ENCODE assay signal across 1 cellular context in genomic region chr17:58378895-58379824, GRCh38.
TF ChIP-seq lines count a peak whose summit lies in the region.

No MANE protein-coding gene starts in this region.

TF ChIP-seq in HCT116, 20 proteins besides CTCF, POLR2A, EP300 and RAD21:
- no peak for TF ChIP-seq JUND (IDR thresholded peaks at IDR 0.05)
